33 cellular contexts compared by ENCODE assay signal in the genomic region with DNA sequence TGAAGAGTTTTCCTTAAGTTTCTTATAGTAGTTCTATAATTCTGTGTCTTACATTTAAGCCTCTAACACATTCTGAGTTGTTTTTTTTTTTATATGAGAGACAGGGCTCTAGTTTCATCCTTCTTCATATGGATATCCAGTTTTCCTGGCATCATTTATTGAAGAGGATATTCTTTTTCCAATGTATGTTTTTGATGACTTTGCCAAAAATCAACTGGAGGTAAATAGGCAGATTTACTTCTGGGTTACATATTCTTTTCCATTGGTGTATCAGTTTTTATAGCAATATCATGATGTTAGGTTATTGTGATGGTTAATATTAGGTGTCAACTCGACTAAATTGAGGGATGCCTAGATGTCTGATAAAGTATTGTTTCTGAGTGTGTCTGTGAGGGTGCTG.
"Had no signal": no experiment of that assay in that cellular context is flagged by ENCODE, and none has a peak within 500 bp of the region (broad histone marks: within the 10 kb centered on the region; RNA-seq: fewer than 3 reads in every experiment).

No MANE protein-coding gene starts in this region.

- H3K4me1 ChIP-seq: adrenal gland, ascending aorta, body of pancreas, breast epithelium had no signal

- H3K4me3 ChIP-seq: adrenal gland, ascending aorta, body of pancreas, breast epithelium, cardiac muscle cell had no signal

- H3K9me3 ChIP-seq: adrenal gland, ascending aorta, body of pancreas, breast epithelium had no signal

- H3K36me3 ChIP-seq: adrenal gland, ascending aorta, brain microvascular endothelial cell, breast epithelium, cardiac muscle cell had no signal

- DNase-seq: activated effector memory CD4-positive, alpha-beta T cell treated with anti-CD3 and anti-CD28 coated beads, Interleukin-2, amount 50 U/mL, for 16 hours; activated effector memory CD4-positive, alpha-beta T cell treated with Interleukin-2 at 50 U/mL for 16 hours; activated gamma-delta T cell; activated gamma-delta T cell treated with Interleukin-2 at 50 U/mL for 16 hours; activated naive CD4-positive, alpha-beta T cell; activated naive CD4-positive, alpha-beta T cell treated with anti-CD3 and anti-CD28 coated beads for 36 hours; activated naive CD4-positive, alpha-beta T cell treated with anti-CD3 and anti-CD28 coated beads, Interleukin-2, amount 10 ng/mL, durations not matched to agents 7 days and 5 days; activated naive CD4-positive, alpha-beta T cell treated with anti-CD3 and anti-CD28 coated beads, Interleukin-2, amount 50 U/mL, for 16 hours; activated naive CD4-positive, alpha-beta T cell treated with Interleukin-2 at 50 U/mL for 16 hours; activated naive CD8-positive, alpha-beta T cell treated with anti-CD3 and anti-CD28 coated beads for 36 hours; activated naive CD8-positive, alpha-beta T cell treated with anti-CD3 and anti-CD28 coated beads, Interleukin-2, amount 10 ng/mL, durations not matched to agents 7 days and 5 days; activated naive CD8-positive, alpha-beta T cell treated with anti-CD3 and anti-CD28 coated beads, Interleukin-2, amount 50 U/mL, for 24 hours; activated T-cell treated with anti-CD3 and anti-CD28 coated beads, Interleukin-2, amount 50 U/mL, for 1 hour; activated T-cell treated with anti-CD3 and anti-CD28 coated beads, Interleukin-2, amount 50 U/mL, for 24 hours; activated T-cell treated with anti-CD3 and anti-CD28 coated beads, Interleukin-2, amount 50 U/mL, for 4 hours; activated T-cell treated with anti-CD3 and anti-CD28 coated beads, Interleukin-2, amount 50 U/mL, for 48 hours; activated T-cell treated with anti-CD3 and anti-CD28 coated beads, Interleukin-2, amount 50 U/mL, for 72 hours; adrenal gland; amniotic stem cell; anterior cingulate cortex; aorta; body of pancreas; brain microvascular endothelial cell; caudate nucleus; central memory CD4-positive, alpha-beta T cell; cerebellar nuclear complex had no signal

- H3K27me3 ChIP-seq: adrenal gland, ascending aorta, body of pancreas, brain microvascular endothelial cell, breast epithelium, cardiac muscle cell had no signal

- H3K27ac ChIP-seq: adrenal gland, ascending aorta, body of pancreas, brain microvascular endothelial cell, breast epithelium, cardiac muscle cell had no signal

- FAIRE-seq: astrocyte, bronchial epithelial cell had no signal

- ATAC-seq: activated naive CD4-positive, alpha-beta T cell treated with anti-CD3 and anti-CD28 coated beads, Interleukin-2, amount 50 U/mL, for 72 hours; activated naive CD8-positive, alpha-beta T cell treated with anti-CD3 and anti-CD28 coated beads, Interleukin-2, amount 50 U/mL, for 24 hours; activated T-cell treated with anti-CD3 and anti-CD28 coated beads, Interleukin-2, amount 50 U/mL, for 4 hours; activated T-cell treated with anti-CD3 and anti-CD28 coated beads, Interleukin-2, amount 50 U/mL, for 72 hours; activated T-helper 17 cell treated with anti-CD3 and anti-CD28 coated beads, Interleukin-2, amount 50 U/mL, for 72 hours; body of pancreas had no signal
